In the genomic region with DNA sequence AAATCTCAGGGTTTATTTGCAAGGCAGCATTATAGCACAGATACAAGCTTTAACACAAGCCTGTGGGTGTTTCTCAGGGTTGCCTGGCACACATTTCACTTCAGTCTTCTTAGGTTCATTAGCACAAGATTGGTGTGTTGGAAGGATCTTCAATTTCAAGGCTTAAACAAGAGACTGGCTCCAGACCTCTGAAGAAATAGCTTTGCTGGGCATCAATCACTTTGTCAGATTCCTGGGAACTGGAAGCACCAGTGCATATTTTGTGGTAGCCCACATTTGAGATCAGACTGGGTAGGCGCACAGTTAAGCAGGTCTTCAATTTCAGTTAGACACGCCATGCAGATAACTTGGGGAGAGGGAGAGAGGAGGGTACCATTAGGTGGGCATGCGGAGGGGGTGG, we compare ENCODE assay signal across 30 cellular contexts.
DNase-seq lines count a peak whose midpoint lies in the region; ATAC-seq and TF ChIP-seq lines count a peak whose summit lies in the region.
"Had no signal": no experiment of that assay in that cellular context is flagged by ENCODE, and none has a peak within 500 bp of the region (broad histone marks: within the 10 kb centered on the region; RNA-seq: fewer than 3 reads in every experiment).

No MANE protein-coding gene starts in this region.

- intact Hi-C loops in natural killer cell (cut with micrococcal nuclease), result no loop called here

- TF ChIP-seq CTCF in natural killer cell (IDR thresholded peaks at IDR 0.05), result no peak

- H3K27me3 Mint-ChIP-seq in natural killer cell (ENCODE audit: low read depth in 2 of 2), result peaks cover 0 to 6% of the 10 kb centered on the region in 2 donors
- H3K27me3 Mint-ChIP-seq: CD4-positive, CD25-positive, alpha-beta regulatory T cell had no signal

- H3K4me1 Mint-ChIP-seq in natural killer cell, result no peaks in the 10 kb centered on the region
- H3K4me1 Mint-ChIP-seq: CD4-positive, CD25-positive, alpha-beta regulatory T cell had no signal

- H3K9me3 Mint-ChIP-seq in natural killer cell, result no peaks in the 10 kb centered on the region
- H3K9me3 Mint-ChIP-seq: activated T-helper 2 cell treated with anti-CD3 and anti-CD28 coated beads, Interferon-gamma antibody, Interleukin-2, Interleukin-4, amounts not matched to agents 10 μg/mL and 5 μg/mL and 100 μg/mL, durations not matched to agents 14 hours and 24 hours and 36 hours had no signal

- DNase-seq in A172 (ENCODE audit: low spot score) (peak; percentile 4), H4 (ENCODE audit: low spot score) (peak; percentile 50), astrocyte of the hippocampus (ENCODE audit: low read depth, low spot score) (peak; percentile 67), left kidney (ENCODE audit: low read depth, low spot score) (peak; percentile 86), natural killer cell (no peak), NCI-H2107 (lab: John Stamatoyannopoulos, UW) (no peak), NCI-H1092 (lab: John Stamatoyannopoulos, UW) (no peak), NCI-H1092 treated with DMSO at 0.1 percent for 48 hours (lab: John Stamatoyannopoulos, UW) (no peak)
- DNase-seq: activated CD4-positive, alpha-beta T cell treated with anti-CD3 and anti-CD28 coated beads for 4 hours; AML-193; CD4-positive, CD25-positive, alpha-beta regulatory T cell; DND-41; effector CD4-positive, alpha-beta T cell; glutamatergic neuron; H9; Karpas-422; left ventricle myocardium superior; MV-4-11; NCI-H146; NCI-H446 treated with DMSO at 0.1 percent for 48 hours; NCI-H774; right lobe of liver; SIG-M5; stimulated activated CD4-positive, alpha-beta T cell treated with anti-CD3 and anti-CD28 coated beads, Interleukin-12 subunit alpha, Interleukin-12 subunit beta, amount 100 ng/mL, for 4 hours; stimulated activated CD4-positive, alpha-beta T cell treated with anti-CD3 and anti-CD28 coated beads, Interleukin-4, amount 100 ng/mL, for 24 hours; T1000; WERI-Rb-1 had no signal

- H3K27ac Mint-ChIP-seq in natural killer cell, result no peak overlapping the region
- H3K27ac Mint-ChIP-seq: activated naive CD4-positive, alpha-beta T cell treated with anti-CD3 and anti-CD28 coated beads, Interleukin-2, amount 50 U/mL, for 72 hours; activated T-helper 2 cell treated with anti-CD3 and anti-CD28 coated beads, Interferon-gamma antibody, Interleukin-2, Interleukin-4, amounts not matched to agents 10 μg/mL and 5 μg/mL and 100 μg/mL, durations not matched to agents 14 hours and 24 hours and 36 hours; CD4-positive, CD25-positive, alpha-beta regulatory T cell had no signal

- H3K4me3 Mint-ChIP-seq in natural killer cell, result no peak overlapping the region
- H3K4me3 Mint-ChIP-seq: CD4-positive, CD25-positive, alpha-beta regulatory T cell; H9 had no signal

- ATAC-seq in natural killer cell, result no peak
- ATAC-seq: activated naive CD4-positive, alpha-beta T cell treated with anti-CD3 and anti-CD28 coated beads, Interleukin-2, amount 50 U/mL, for 72 hours; HepG2; left ventricle myocardium superior; right lobe of liver had no signal

- H3K36me3 Mint-ChIP-seq in natural killer cell, result no peaks in the 10 kb centered on the region
- H3K36me3 Mint-ChIP-seq: activated naive CD4-positive, alpha-beta T cell treated with anti-CD3 and anti-CD28 coated beads, Interleukin-2, amount 50 U/mL, for 72 hours; CD4-positive, CD25-positive, alpha-beta regulatory T cell had no signal

Comparison
In these comparisons a context has a peak if more than half of its experiments do, and no peak if none do; other contexts are left out.
1. DNase-seq: peak in A172 (single experiment), H4 (single experiment), astrocyte of the hippocampus (single experiment) and left kidney (single experiment); none in natural killer cell (single experiment), NCI-H2107 (single experiment), NCI-H1092 (single experiment) and NCI-H1092 treated with DMSO at 0.1 percent for 48 hours (single experiment).